13 cellular contexts compared by ENCODE assay signal in genomic region chr12:65876898-65877721, GRCh38. TPM values are rescaled to one million over a fixed set of nuclear protein-coding genes. Genes with fewer than 3 reads are reported as not detected.
DNase-seq lines count a peak whose midpoint lies in the region; ATAC-seq, FAIRE-seq and TF ChIP-seq lines count a peak whose summit lies in the region.
"Had no signal": no experiment of that assay in that cellular context is flagged by ENCODE, and none has a peak within 500 bp of the region (broad histone marks: within the 10 kb centered on the region; RNA-seq: fewer than 3 reads in every experiment).

No MANE protein-coding gene starts in this region.

- H3K27ac ChIP-seq in HepG2 (ENCODE audit: extremely low read length, insufficient read depth, low read length), result peak overlapping the region; percentile 58
- no peak overlapping the region for H3K27ac ChIP-seq in right lobe of liver
- H3K27ac ChIP-seq in effector memory CD4-positive, alpha-beta T cell (ENCODE audit: insufficient read depth, low read length, poor library complexity, severe bottlenecking), result no peak overlapping the region
- H3K27ac ChIP-seq: heart left ventricle had no signal

- TF ChIP-seq CTCF in HepG2 (CRISPR knock-in tag; IDR thresholded peaks at IDR 0.05) (no peak), right lobe of liver (IDR thresholded peaks at IDR 0.05) (no peak), cardiac fibroblast (IDR thresholded peaks at IDR 0.05; ENCODE audit: low read depth, low read length) (no peak), BE2C (IDR thresholded peaks at IDR 0.05; ENCODE audit: low read depth, low read length) (no peak)

- DNase-seq in HepG2 (ENCODE audit: low spot score) (peak; percentile 49), right lobe of liver (no peak), cardiac fibroblast (ENCODE audit: low read depth in 2 of 2) (peak; percentile 57 to 84), left colon (no peak), BE2C (no peak)
- DNase-seq in effector memory CD4-positive, alpha-beta T cell, result no peak
- DNase-seq: activated CD4-positive, CD25-positive, alpha-beta regulatory T cell; DMS79 treated with DMSO at 0.1 percent for 48 hours; heart left ventricle; KG1; SHP77 had no signal

- POLR2A ChIA-PET in HepG2 (lab: Yijun Ruan, JAX), result no interaction called here

- TF ChIP-seq EP300 in HepG2 (IDR thresholded peaks at IDR 0.05; ENCODE audit: low read depth in 2 of 2, low read length in 2 of 2), result no peak
- no peak for TF ChIP-seq EP300 in HepG2 (CRISPR knock-in tag; IDR thresholded peaks at IDR 0.05; ENCODE audit: borderline replicate concordance)

- no TSS peak for BruUV-seq in HepG2 (replicated peaks; lab: Mats Ljungman, UMichigan)

- TF ChIP-seq POLR2A in HepG2 (IDR thresholded peaks at IDR 0.05; ENCODE audit: insufficient read depth in 1 of 2, low read depth in 2 of 2, low read length in 2 of 2) (no peak), right lobe of liver (IDR thresholded peaks at IDR 0.05) (no peak)

- H3K27me3 ChIP-seq in HepG2 (ENCODE audit: control insufficient read depth in 1 of 2, insufficient read depth in 2 of 2, low read length in 2 of 2) (no peaks in the 10 kb centered on the region), right lobe of liver (no peaks in the 10 kb centered on the region), BE2C (no peaks in the 10 kb centered on the region; the same call in 1 of the 2 replicates)
- H3K27me3 ChIP-seq in effector memory CD4-positive, alpha-beta T cell (replicated peaks; ENCODE audit: control insufficient read depth, insufficient read depth, low read length, poor library complexity, severe bottlenecking), result no peaks in the 10 kb centered on the region
- H3K27me3 ChIP-seq: heart left ventricle had no signal

- H3K4me2 ChIP-seq in HepG2 (ENCODE audit: low read depth, low read length), result no peak overlapping the region; the same call in 1 of the 2 replicates

- intact Hi-C loops in HepG2 (cut with micrococcal nuclease; ENCODE audit: unreplicated experiment), result loop anchor here (5.0 kb wide), 2 partner anchors 40 to 275 kb away; no protein-coding TSS in a partner anchor
- intact Hi-C loops in right lobe of liver (cut with DNase I), result no loop called here
- intact Hi-C loops in left colon (cut with DNase I, micrococcal nuclease), result no loop called here

- H3K4me3 ChIP-seq in HepG2 (replicated peaks in 1 of 3; ENCODE audit: insufficient read depth in 1 of 3, low read depth in 2 of 3, low read length in 3 of 3) (no peak overlapping the region), right lobe of liver (no peak overlapping the region), cardiac fibroblast (replicated peaks in 1 of 2; ENCODE audit: low read depth in 2 of 2, low read length in 2 of 2) (no peak overlapping the region), BE2C (ENCODE audit: low read depth, low read length) (no peak overlapping the region)
- no peak overlapping the region for H3K4me3 ChIP-seq in effector memory CD4-positive, alpha-beta T cell (ENCODE audit: insufficient read depth, low read depth, low read length, poor library complexity, severe bottlenecking)
- H3K4me3 ChIP-seq: heart left ventricle had no signal

- H3K9me3 ChIP-seq in HepG2 (ENCODE audit: low read length), result no peaks in the 10 kb centered on the region
- no peaks in the 10 kb centered on the region for H3K9me3 ChIP-seq in right lobe of liver
- no peaks in the 10 kb centered on the region for H3K9me3 ChIP-seq in effector memory CD4-positive, alpha-beta T cell (ENCODE audit: control insufficient read depth, low read length)
- H3K9me3 ChIP-seq in BE2C, result no peaks in the 10 kb centered on the region
- H3K9me3 ChIP-seq: heart left ventricle had no signal

- H3K79me2 ChIP-seq in HepG2 (ENCODE audit: insufficient read depth, low read length), result peaks cover 43% of the 10 kb centered on the region

- H3K4me1 ChIP-seq in HepG2 (ENCODE audit: insufficient read depth, low read length) (peaks cover 62% of the 10 kb centered on the region), right lobe of liver (no peaks in the 10 kb centered on the region), BE2C (no peaks in the 10 kb centered on the region)
- no peaks in the 10 kb centered on the region for H3K4me1 ChIP-seq in effector memory CD4-positive, alpha-beta T cell (ENCODE audit: control insufficient read depth, insufficient read depth, low read length, poor library complexity, severe bottlenecking)

- no peak overlapping the region for H2AFZ ChIP-seq in HepG2 (ENCODE audit: low read length)

- peaks cover 4 to 40% of the 10 kb centered on the region in 2 experiments for H3K36me3 ChIP-seq in HepG2 (replicated peaks in 1 of 2; ENCODE audit: control insufficient read depth in 1 of 2, insufficient read depth in 2 of 2, low read length in 2 of 2)
- no peaks in the 10 kb centered on the region for H3K36me3 ChIP-seq in right lobe of liver
- H3K36me3 ChIP-seq in effector memory CD4-positive, alpha-beta T cell (ENCODE audit: control insufficient read depth, insufficient read depth, low read length), result no peaks in the 10 kb centered on the region
- no peaks in the 10 kb centered on the region for H3K36me3 ChIP-seq in BE2C
- H3K36me3 ChIP-seq: heart left ventricle had no signal

- TF ChIP-seq RAD21 in HepG2 (CRISPR knock-in tag; IDR thresholded peaks at IDR 0.05), result no peak

- CTCF ChIA-PET in HepG2 (lab: Yijun Ruan, JAX; ENCODE audit: low intra/inter-chr PET ratio, low total read pairs), result no interaction called here

- H4K20me1 ChIP-seq in HepG2 (ENCODE audit: insufficient read depth, low read length), result no peaks in the 10 kb centered on the region

- peak; percentile 57 for ATAC-seq in HepG2
- no peak for ATAC-seq in right lobe of liver
- peak; percentile 75 for ATAC-seq in left colon
- ATAC-seq in HG02623 (IDR thresholded peaks at IDR 0.05; ENCODE audit: unreplicated experiment), result no peak
- ATAC-seq in HG03354 (IDR thresholded peaks at IDR 0.05; ENCODE audit: poor library complexity, severe bottlenecking, unreplicated experiment), result no peak
- ATAC-seq: heart left ventricle had no signal

- FAIRE-seq in HepG2 (lab: Jason Lieb, UNC), result no peak

- H3K9ac ChIP-seq in HepG2 (ENCODE audit: insufficient read depth, low read depth, low read length), result no peak overlapping the region

- in situ Hi-C loops in HepG2 (cut with HindIII; ENCODE audit: extremely low pct_ligation_motif_present, low pct_unique_long_range_greater_than_20kb), result no loop called here

- 87% methylated on average over 7 of the region's 7 CpGs for WGBS in HepG2 (ENCODE audit: low lambda C conversion rate)
- 29% methylated on average over 6 of the region's 7 CpGs for WGBS in right lobe of liver (ENCODE audit: insufficient coverage, low coverage, low lambda C conversion rate, missing lambda C conversion rate)

TF ChIP-seq in HepG2, 621 proteins besides CTCF, POLR2A, EP300 and RAD21 (continues in another document):
- TF ChIP-seq ZNF878 (CRISPR knock-in tag; IDR thresholded peaks at IDR 0.05) (no peak), ZNF496 (CRISPR knock-in tag; IDR thresholded peaks at IDR 0.05; ENCODE audit: insufficient replicate concordance) (no peak), SMAD3 (CRISPR knock-in tag; IDR thresholded peaks at IDR 0.05) (no peak), SOX13 (IDR thresholded peaks at IDR 0.05) (no peak), SOX13 (CRISPR knock-in tag; conservative IDR thresholded peaks at IDR 0.05 in 1 of 2, IDR thresholded peaks at IDR 0.05 in 1 of 2) (peak in 1 of 2 experiments; percentile 32; a peak in 1 of 4 replicates), NR2F6 (IDR thresholded peaks at IDR 0.05) (0 out of 2 replicates have a peak, but pooled peaks have one; percentile 23), NR2F6 (CRISPR knock-in tag; IDR thresholded peaks at IDR 0.05) (no peak), HNF4A (CRISPR knock-in tag; IDR thresholded peaks at IDR 0.05) (peak; percentile 49; the same call in 1 of the 2 replicates)

RNA-seq across cellular contexts. Expression of gene HMGA2, which starts 52.8 kb away (rescaled TPM):
- total RNA-seq in HepG2 (2016; rRNA removed; fragmentation: Illumina TruSeq; extraction: Trizol) (72.0 and 104 TPM in 2 replicates), right lobe of liver (under 1 TPM in 1 of 6 experiments, not detected in 5; 0.04 TPM), left colon (1 to 10 TPM; 8.1 to 9.3 TPM)
- 10.3 and 11.3 TPM in 2 replicates for total RNA-seq in HepG2 (2016; cell fraction: cytosol; rRNA removed; fragmentation: Illumina TruSeq; extraction: Trizol; ENCODE audit: low read depth)
- total RNA-seq in HepG2 (2016; cell fraction: insoluble cytoplasmic fraction; rRNA removed; fragmentation: Illumina TruSeq; extraction: Trizol), result 70.8 and 101 TPM in 2 replicates
- 53.4 and 58.8 TPM in 2 replicates for total RNA-seq in HepG2 (2016; cell fraction: membrane; rRNA removed; fragmentation: Illumina TruSeq; extraction: Trizol)
- total RNA-seq in HepG2 (2016; cell fraction: nucleus; rRNA removed; fragmentation: Illumina TruSeq; extraction: Trizol), result 103 and 110 TPM in 2 replicates
- 50.6 and 78.1 TPM in 2 replicates for polyA plus RNA-seq in HepG2 (2011; rRNA removed)
- polyA plus RNA-seq in HepG2 (2011; cell fraction: cytosol; rRNA removed), result 32.1 and 38.5 TPM in 2 replicates
- polyA plus RNA-seq in HepG2 (2011; cell fraction: nucleus; rRNA removed), result 54.1 and 79.2 TPM in 2 replicates
- polyA plus RNA-seq in HepG2 (2012), result 52.3 and 73.9 TPM in 2 replicates
- 14.3 and 15.4 TPM in 2 replicates for polyA plus RNA-seq in HepG2 (2016; cell fraction: cytosol; fragmentation: Illumina TruSeq; extraction: Trizol; ENCODE audit: low read depth)
- polyA plus RNA-seq in HepG2 (2016; cell fraction: insoluble cytoplasmic fraction; fragmentation: Illumina TruSeq; extraction: Trizol; ENCODE audit: low read depth), result 174 and 181 TPM in 2 replicates
- 53.7 and 56.6 TPM in 2 replicates for polyA plus RNA-seq in HepG2 (2016; cell fraction: membrane; fragmentation: Illumina TruSeq; extraction: Trizol; ENCODE audit: low read depth)
- polyA plus RNA-seq in HepG2 (2016; cell fraction: nucleus; fragmentation: Illumina TruSeq; extraction: Trizol; ENCODE audit: insufficient read depth, low read depth), result 130 and 131 TPM in 2 replicates
- polyA minus RNA-seq in HepG2 (2011; rRNA and poly(A)+ RNA removed; ENCODE audit: low replicate concordance), result 1.8 and 64.4 TPM in 2 replicates
- polyA minus RNA-seq in HepG2 (2011; cell fraction: cytosol; rRNA and poly(A)+ RNA removed), result 59.6 and 77.1 TPM in 2 replicates
- 137 and 165 TPM in 2 replicates for polyA minus RNA-seq in HepG2 (2011; cell fraction: nucleus; rRNA and poly(A)+ RNA removed)
- polyA plus RNA-seq in BE2C (2012; ENCODE audit: insufficient read depth, insufficient read length, low read depth), result not detected

Comparison
In these comparisons a context has a peak if more than half of its experiments do, and no peak if none do; other contexts are left out.
1. ATAC-seq: peak in HepG2 (single experiment) and left colon (single experiment); none in right lobe of liver (0 of 4), HG02623 (single experiment) and HG03354 (single experiment).
2. DNase-seq: peak in HepG2 (single experiment) and cardiac fibroblast (2 of 2); none in right lobe of liver (0 of 3), left colon (0 of 2), effector memory CD4-positive, alpha-beta T cell (0 of 3) and BE2C (single experiment).
3. RNA of gene HMGA2, which starts 52.8 kb away (total RNA-seq): 10.3 to 110 TPM in HepG2 and 8.1 to 9.3 TPM in left colon; 0.04 TPM in right lobe of liver; every median in the first group is over 4 times any median in the second.